8 cellular contexts compared by ENCODE assay signal in the genomic region with DNA sequence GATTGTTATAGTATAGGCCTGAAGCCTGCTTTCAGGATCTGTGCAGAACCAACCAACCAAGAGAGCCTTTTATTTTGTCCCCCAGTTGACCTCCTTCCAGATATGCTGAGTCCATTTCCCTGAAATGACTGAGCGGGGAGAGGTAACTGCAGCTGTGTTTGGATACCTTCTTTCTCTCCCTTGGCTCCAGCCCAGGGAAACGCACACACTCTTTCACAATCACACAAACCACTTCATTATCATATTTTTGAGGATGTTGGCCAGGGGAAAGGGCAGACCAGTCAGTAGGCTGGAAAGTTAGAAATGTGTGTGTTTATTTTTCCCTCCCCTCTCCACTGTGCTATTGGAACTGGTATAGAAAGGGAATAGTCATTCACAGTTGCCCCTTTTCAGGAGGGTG.
DNase-seq lines count a peak whose midpoint lies in the region; ATAC-seq and TF ChIP-seq lines count a peak whose summit lies in the region.

No MANE protein-coding gene starts in this region.

- H2BK15ac ChIP-seq in neuronal stem cell (ENCODE audit: low read length), result no peak overlapping the region

- H2BK120ac ChIP-seq in neuronal stem cell (ENCODE audit: low read depth, low read length), result no peak overlapping the region

- H3K9me3 ChIP-seq in DND-41 (ENCODE audit: insufficient read depth, low read length, severe bottlenecking) (no peaks in the 10 kb centered on the region), neuronal stem cell (replicated peaks in 1 of 2; ENCODE audit: control insufficient read depth in 2 of 2, insufficient read depth in 1 of 2, low read depth in 1 of 2, low read length in 2 of 2) (peaks cover 0 to 3% of the 10 kb centered on the region in 2 donors)

- H3K4me1 ChIP-seq in DND-41 (ENCODE audit: insufficient read depth, low read length) (peaks cover 16% of the 10 kb centered on the region), neuronal stem cell (ENCODE audit: control insufficient read depth in 2 of 2, insufficient read depth in 1 of 2, low read depth in 1 of 2, low read length in 2 of 2) (peaks cover 3 to 33% of the 10 kb centered on the region in 2 donors)

- H4K20me1 ChIP-seq in DND-41 (ENCODE audit: insufficient read depth, low read length), result no peaks in the 10 kb centered on the region

- DNase-seq in DND-41 (peak; percentile 39), NCI-H510A (lab: John Stamatoyannopoulos, UW) (peak; percentile 52), dermis blood vessel endothelial cell (peak; percentile 68), neuronal stem cell (ENCODE audit: low spot score) (no peak), globus pallidus (ENCODE audit: low spot score) (no peak), NCI-H2227 (lab: John Stamatoyannopoulos, UW; ENCODE audit: unreplicated experiment) (no peak), NCI-H2171 treated with DMSO at 0.1 percent for 48 hours (lab: John Stamatoyannopoulos, UW) (no peak)
- DNase-seq in activated CD4-positive, alpha-beta T cell treated with anti-CD3 and anti-CD28 coated beads, Interleukin-2, amount 50 U/mL, for 1 hour, result no peak

- H2AFZ ChIP-seq in DND-41 (ENCODE audit: low read depth, low read length), result no peak overlapping the region
- H2AFZ ChIP-seq in neuronal stem cell (ENCODE audit: low read length), result peak overlapping the region; percentile 62

- peak; percentile 72 for ATAC-seq in DND-41 (ENCODE audit: insufficient read depth, low read depth)

- H3K4ac ChIP-seq in neuronal stem cell (ENCODE audit: low read length), result no peak overlapping the region

- H3K9ac ChIP-seq in DND-41 (ENCODE audit: low read depth, low read length) (no peak overlapping the region), neuronal stem cell (ENCODE audit: low read depth, low read length, poor library complexity) (no peak overlapping the region)

- no peaks in the 10 kb centered on the region for H3K79me2 ChIP-seq in DND-41 (ENCODE audit: insufficient read depth, low read length)

- no peak overlapping the region for H3K4me2 ChIP-seq in DND-41 (ENCODE audit: insufficient read depth, low read length)
- no peak overlapping the region for H3K4me2 ChIP-seq in neuronal stem cell (ENCODE audit: insufficient read depth, low read length, poor library complexity, severe bottlenecking)

- no peak for TF ChIP-seq CTCF in DND-41 (IDR thresholded peaks at IDR 0.05; ENCODE audit: borderline replicate concordance, extremely low read depth, low read length, poor library complexity, severe bottlenecking)

- no peak overlapping the region for H3K18ac ChIP-seq in neuronal stem cell (ENCODE audit: low read length)

- H4K8ac ChIP-seq in neuronal stem cell (ENCODE audit: low read depth, low read length), result no peak overlapping the region

- H3K27me3 ChIP-seq in DND-41 (ENCODE audit: insufficient read depth, low read length, poor library complexity) (no peaks in the 10 kb centered on the region), neuronal stem cell (ENCODE audit: control insufficient read depth in 3 of 3, insufficient read depth in 3 of 3, low read depth in 1 of 3, low read length in 3 of 3) (no peaks in the 10 kb centered on the region)

- H3K36me3 ChIP-seq in DND-41 (ENCODE audit: insufficient read depth, low read length) (no peaks in the 10 kb centered on the region), neuronal stem cell (replicated peaks in 1 of 2; ENCODE audit: control insufficient read depth in 2 of 2, insufficient read depth in 2 of 2, low read length in 2 of 2) (no peaks in the 10 kb centered on the region)

- no peak overlapping the region for H4K91ac ChIP-seq in neuronal stem cell (ENCODE audit: low read depth, low read length, poor library complexity)

- H2BK12ac ChIP-seq in neuronal stem cell (ENCODE audit: low read length), result no peak overlapping the region

- H3K27ac ChIP-seq in DND-41 (ENCODE audit: low read length), result no peak overlapping the region
- H3K27ac ChIP-seq in neuronal stem cell (replicated peaks; ENCODE audit: low read length), result no peak overlapping the region

- H3K4me3 ChIP-seq in DND-41 (ENCODE audit: low read depth in 1 of 2, low read length in 2 of 2) (no peak overlapping the region), neuronal stem cell (ENCODE audit: low read length in 2 of 2) (no peak overlapping the region)

- no peak overlapping the region for H2BK5ac ChIP-seq in neuronal stem cell (ENCODE audit: low read length)

- H3K23ac ChIP-seq in neuronal stem cell (ENCODE audit: low read depth, low read length, poor library complexity), result no peak overlapping the region

- H2AK5ac ChIP-seq in neuronal stem cell (ENCODE audit: low read depth, low read length), result no peak overlapping the region

- H3K79me1 ChIP-seq in neuronal stem cell (ENCODE audit: low read depth, low read length), result no peaks in the 10 kb centered on the region

- no CpG with 5 or more reads among the region's 2 CpGs for WGBS in neuronal stem cell (ENCODE audit: extremely low coverage in 2 of 2, insufficient read length in 2 of 2, insufficient replicate concordance in 1 of 2), 2 donors

- H3K14ac ChIP-seq in neuronal stem cell (ENCODE audit: low read length), result no peak overlapping the region

Comparison
In these comparisons a context has a peak if more than half of its experiments do, and no peak if none do; other contexts are left out.
1. DNase-seq: peak in DND-41 (single experiment), NCI-H510A (single experiment) and dermis blood vessel endothelial cell (single experiment); none in neuronal stem cell (single experiment), globus pallidus (single experiment), NCI-H2227 (single experiment), NCI-H2171 treated with DMSO at 0.1 percent for 48 hours (single experiment) and activated CD4-positive, alpha-beta T cell treated with anti-CD3 and anti-CD28 coated beads, Interleukin-2, amount 50 U/mL, for 1 hour (single experiment).